ENCODE assay signal across 9 cellular contexts in the genomic region with DNA sequence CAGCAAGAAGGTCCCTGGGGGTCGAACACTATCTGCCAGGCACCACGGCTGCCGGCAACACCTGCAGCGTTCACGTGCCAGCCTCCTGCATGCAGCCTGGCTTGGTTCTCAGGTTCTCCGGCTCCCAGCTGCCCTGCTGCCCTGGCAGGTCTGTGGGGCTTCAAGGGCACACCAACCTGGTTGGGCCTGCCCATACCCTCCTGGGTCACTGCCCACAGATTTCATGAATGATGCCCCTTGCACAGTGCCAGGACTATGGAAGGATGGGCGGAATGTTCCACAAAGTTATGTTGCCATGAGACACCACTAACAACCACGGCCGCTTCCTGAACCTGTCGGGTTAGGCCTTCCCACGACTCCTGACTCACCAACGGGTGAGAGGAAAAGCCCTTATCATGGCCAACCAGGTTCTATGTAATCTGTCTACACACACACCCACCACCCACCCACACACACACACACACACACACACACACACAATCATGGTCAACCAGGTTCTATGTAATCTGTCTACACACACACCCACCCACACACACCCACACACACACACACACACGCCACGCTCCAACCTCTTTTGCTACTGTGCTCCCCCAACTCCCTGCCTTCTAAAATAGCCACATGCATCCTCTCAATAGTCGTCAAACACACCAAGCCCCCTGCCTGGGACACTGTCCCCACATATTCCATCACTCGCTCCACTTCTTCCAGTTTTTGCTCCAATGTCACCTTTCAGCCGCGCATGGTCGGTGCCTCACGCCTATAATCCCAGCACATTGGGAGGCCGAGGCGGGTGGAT. TPM values are rescaled to one million over a fixed set of nuclear protein-coding genes. Genes with fewer than 3 reads are reported as not detected.
DNase-seq lines count a peak whose midpoint lies in the region; ATAC-seq and TF ChIP-seq lines count a peak whose summit lies in the region.
"Had no signal": no experiment of that assay in that cellular context is flagged by ENCODE, and none has a peak within 500 bp of the region (broad histone marks: within the 10 kb centered on the region; RNA-seq: fewer than 3 reads in every experiment).

No MANE protein-coding gene starts in this region.

- H3K9me3 Mint-ChIP-seq in activated T-helper 17 cell treated with anti-CD3 and anti-CD28 coated beads, Interleukin-2, amount 50 U/mL, for 72 hours: no peaks in the 10 kb centered on the region
- H3K9me3 Mint-ChIP-seq: neural crest cell had no signal

- TF ChIP-seq POLR2A in stomach (IDR thresholded peaks at IDR 0.05): no peak

- H3K23ac ChIP-seq in mesendoderm (ENCODE audit: low read length): no peak overlapping the region

- H3K56ac ChIP-seq in mesendoderm (ENCODE audit: low read length): no peak overlapping the region

- peak overlapping the region; percentile 41 for H3K27ac Mint-ChIP-seq in activated T-helper 17 cell treated with anti-CD3 and anti-CD28 coated beads, Interleukin-2, amount 50 U/mL, for 72 hours

- no peak overlapping the region for H2AK5ac ChIP-seq in mesendoderm (ENCODE audit: low read length)

- H3K36me3 ChIP-seq in stomach: peaks cover 0 to 4% (median 0%) of the 10 kb centered on the region in 4 donors
- H3K36me3 ChIP-seq in mesendoderm (ENCODE audit: control insufficient read depth, insufficient read depth, low read length): no peaks in the 10 kb centered on the region

- no peak for TF ChIP-seq EP300 in stomach (IDR thresholded peaks at IDR 0.05)

- H2BK120ac ChIP-seq in mesendoderm (ENCODE audit: low read depth, low read length): no peak overlapping the region

- H3K4me1 ChIP-seq in stomach (peaks cover 98 to 100% (median 99%) of the 10 kb centered on the region in 4 donors), mesendoderm (ENCODE audit: control insufficient read depth, low read depth, low read length) (no peaks in the 10 kb centered on the region)

- TF ChIP-seq CTCF in stomach (IDR thresholded peaks at IDR 0.05): no peak

- peaks cover 2% of the 10 kb centered on the region for H3K79me1 ChIP-seq in mesendoderm (ENCODE audit: low read length)

- intact Hi-C loops in stomach (cut with DNase I; ENCODE audit: low total_unique reads): no loop called here

- no peak overlapping the region for H3K9ac ChIP-seq in mesendoderm (ENCODE audit: low read length)

- no peak overlapping the region for H4K5ac ChIP-seq in mesendoderm (ENCODE audit: low read length)

- H3K4ac ChIP-seq in mesendoderm (ENCODE audit: low read depth, low read length): no peak overlapping the region

- H3K36me3 Mint-ChIP-seq in activated T-helper 17 cell treated with anti-CD3 and anti-CD28 coated beads, Interleukin-2, amount 50 U/mL, for 72 hours (ENCODE audit: low read depth): no peaks in the 10 kb centered on the region

- no peak overlapping the region for H3K4me3 Mint-ChIP-seq in activated T-helper 17 cell treated with anti-CD3 and anti-CD28 coated beads, Interleukin-2, amount 50 U/mL, for 72 hours
- H3K4me3 Mint-ChIP-seq: neural crest cell had no signal

- no peak overlapping the region for H3K4me2 ChIP-seq in mesendoderm (ENCODE audit: low read length)

- 39 to 57% (median 48%) methylated on average over 16 to 22 of the region's 22 CpGs for WGBS in stomach, 5 donors
- no CpG with 5 or more reads among the region's 22 CpGs for WGBS in mesendoderm (ENCODE audit: extremely low coverage, insufficient coverage, low lambda C conversion rate)

- peaks cover 3% of the 10 kb centered on the region for H3K4me1 Mint-ChIP-seq in activated T-helper 17 cell treated with anti-CD3 and anti-CD28 coated beads, Interleukin-2, amount 50 U/mL, for 72 hours

- H3K79me2 ChIP-seq in mesendoderm (ENCODE audit: control insufficient read depth, insufficient read depth, low read length): no peaks in the 10 kb centered on the region

- H4K8ac ChIP-seq in mesendoderm (ENCODE audit: low read depth, low read length): no peak overlapping the region

- H3K18ac ChIP-seq in mesendoderm (ENCODE audit: low read length): no peak overlapping the region

- H2BK5ac ChIP-seq in mesendoderm (ENCODE audit: low read length): no peak overlapping the region

- peak; percentile 35 to 49 for DNase-seq in activated CD4-positive, alpha-beta T cell treated with anti-CD3 and anti-CD28 coated beads for 4 hours
- no peak for DNase-seq in activated CD4-positive, alpha-beta T cell treated with anti-CD3 and anti-CD28 coated beads for 1 hour
- DNase-seq in islet precursor cell: peak; percentile 78
- DNase-seq in stomach: peak; percentile 91
- DNase-seq in mesendoderm: no peak
- no peak for DNase-seq in SIG-M5 (lab: John Stamatoyannopoulos, UW)

- H3K27me3 ChIP-seq in stomach: no peaks in the 10 kb centered on the region
- no peaks in the 10 kb centered on the region for H3K27me3 ChIP-seq in mesendoderm (ENCODE audit: insufficient read depth, low read length, poor library complexity)

- no peak overlapping the region for H2BK15ac ChIP-seq in mesendoderm (replicated peaks; ENCODE audit: low read depth)

- H3K27ac ChIP-seq in stomach: peak overlapping the region; percentile 54 to 97 (median 92)
- H3K27ac ChIP-seq in mesendoderm (ENCODE audit: low read depth, low read length): no peak overlapping the region

- H3K4me3 ChIP-seq in stomach (no peak overlapping the region), mesendoderm (ENCODE audit: low read length) (no peak overlapping the region)

- H3K27me3 Mint-ChIP-seq in activated T-helper 17 cell treated with anti-CD3 and anti-CD28 coated beads, Interleukin-2, amount 50 U/mL, for 72 hours: no peaks in the 10 kb centered on the region

- H3K9me3 ChIP-seq in stomach: no peaks in the 10 kb centered on the region

- ATAC-seq in activated T-helper 17 cell treated with anti-CD3 and anti-CD28 coated beads, Interleukin-2, amount 50 U/mL, for 72 hours (replicated peaks): peak; percentile 54
- no peak for ATAC-seq in GM19395 (IDR thresholded peaks at IDR 0.05; ENCODE audit: unreplicated experiment)

RNA-seq across cellular contexts. Expression of a gene that starts 32.2 kb away (rescaled TPM):
- total RNA-seq in activated T-helper 17 cell treated with anti-CD3 and anti-CD28 coated beads, Interleukin-2, amount 50 U/mL, for 72 hours: 10 to 100 TPM in 1 of 2 donors, 1 to 10 TPM in 1; 1.8 to 33.3 TPM
- 100 to 1,000 TPM in 4 of 5 donors, 10 to 100 TPM in 1; 88.7 to 504 (median 186) TPM for total RNA-seq in stomach
- polyA plus RNA-seq in stomach: 10 to 100 TPM; 21.7 to 98.5 (median 62.1) TPM
- 10.1 TPM for polyA plus RNA-seq in mesendoderm (2013, experiment 1 of 2)
- polyA plus RNA-seq in mesendoderm (2013, experiment 2 of 2): 9.4 TPM

Comparison
In these comparisons a context has a peak if more than half of its experiments do, and no peak if none do; other contexts are left out.
1. DNase-seq: peak in activated CD4-positive, alpha-beta T cell treated with anti-CD3 and anti-CD28 coated beads for 4 hours (2 of 2), islet precursor cell (single experiment) and stomach (single experiment); none in activated CD4-positive, alpha-beta T cell treated with anti-CD3 and anti-CD28 coated beads for 1 hour (single experiment), mesendoderm (single experiment) and SIG-M5 (single experiment).